ENCODE assay signal across 1 cellular context in the genomic region with DNA sequence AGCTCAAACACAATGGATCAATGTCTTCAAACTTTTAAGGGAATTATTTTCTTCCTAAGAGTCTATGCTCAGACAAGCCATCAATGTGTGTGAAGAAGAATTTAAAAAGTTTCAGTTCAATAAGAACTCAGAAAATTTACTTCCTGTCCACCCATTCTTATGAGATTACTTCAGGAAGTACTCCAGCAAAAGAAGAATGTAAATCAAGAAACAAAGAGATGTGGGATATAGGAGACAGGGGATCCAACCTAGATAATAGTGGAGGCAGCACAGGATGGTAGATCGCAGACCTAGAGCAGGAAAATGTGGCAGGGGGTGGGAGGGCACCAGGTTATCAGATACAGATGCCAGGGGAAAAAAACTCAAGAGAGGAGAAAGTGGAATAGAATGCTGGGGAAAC.
TF ChIP-seq lines count a peak whose summit lies in the region.

No MANE protein-coding gene starts in this region.

TF ChIP-seq in K562, 482 proteins besides CTCF, POLR2A, EP300 and RAD21 (continued from another document):
- TF ChIP-seq, protein P1, sequence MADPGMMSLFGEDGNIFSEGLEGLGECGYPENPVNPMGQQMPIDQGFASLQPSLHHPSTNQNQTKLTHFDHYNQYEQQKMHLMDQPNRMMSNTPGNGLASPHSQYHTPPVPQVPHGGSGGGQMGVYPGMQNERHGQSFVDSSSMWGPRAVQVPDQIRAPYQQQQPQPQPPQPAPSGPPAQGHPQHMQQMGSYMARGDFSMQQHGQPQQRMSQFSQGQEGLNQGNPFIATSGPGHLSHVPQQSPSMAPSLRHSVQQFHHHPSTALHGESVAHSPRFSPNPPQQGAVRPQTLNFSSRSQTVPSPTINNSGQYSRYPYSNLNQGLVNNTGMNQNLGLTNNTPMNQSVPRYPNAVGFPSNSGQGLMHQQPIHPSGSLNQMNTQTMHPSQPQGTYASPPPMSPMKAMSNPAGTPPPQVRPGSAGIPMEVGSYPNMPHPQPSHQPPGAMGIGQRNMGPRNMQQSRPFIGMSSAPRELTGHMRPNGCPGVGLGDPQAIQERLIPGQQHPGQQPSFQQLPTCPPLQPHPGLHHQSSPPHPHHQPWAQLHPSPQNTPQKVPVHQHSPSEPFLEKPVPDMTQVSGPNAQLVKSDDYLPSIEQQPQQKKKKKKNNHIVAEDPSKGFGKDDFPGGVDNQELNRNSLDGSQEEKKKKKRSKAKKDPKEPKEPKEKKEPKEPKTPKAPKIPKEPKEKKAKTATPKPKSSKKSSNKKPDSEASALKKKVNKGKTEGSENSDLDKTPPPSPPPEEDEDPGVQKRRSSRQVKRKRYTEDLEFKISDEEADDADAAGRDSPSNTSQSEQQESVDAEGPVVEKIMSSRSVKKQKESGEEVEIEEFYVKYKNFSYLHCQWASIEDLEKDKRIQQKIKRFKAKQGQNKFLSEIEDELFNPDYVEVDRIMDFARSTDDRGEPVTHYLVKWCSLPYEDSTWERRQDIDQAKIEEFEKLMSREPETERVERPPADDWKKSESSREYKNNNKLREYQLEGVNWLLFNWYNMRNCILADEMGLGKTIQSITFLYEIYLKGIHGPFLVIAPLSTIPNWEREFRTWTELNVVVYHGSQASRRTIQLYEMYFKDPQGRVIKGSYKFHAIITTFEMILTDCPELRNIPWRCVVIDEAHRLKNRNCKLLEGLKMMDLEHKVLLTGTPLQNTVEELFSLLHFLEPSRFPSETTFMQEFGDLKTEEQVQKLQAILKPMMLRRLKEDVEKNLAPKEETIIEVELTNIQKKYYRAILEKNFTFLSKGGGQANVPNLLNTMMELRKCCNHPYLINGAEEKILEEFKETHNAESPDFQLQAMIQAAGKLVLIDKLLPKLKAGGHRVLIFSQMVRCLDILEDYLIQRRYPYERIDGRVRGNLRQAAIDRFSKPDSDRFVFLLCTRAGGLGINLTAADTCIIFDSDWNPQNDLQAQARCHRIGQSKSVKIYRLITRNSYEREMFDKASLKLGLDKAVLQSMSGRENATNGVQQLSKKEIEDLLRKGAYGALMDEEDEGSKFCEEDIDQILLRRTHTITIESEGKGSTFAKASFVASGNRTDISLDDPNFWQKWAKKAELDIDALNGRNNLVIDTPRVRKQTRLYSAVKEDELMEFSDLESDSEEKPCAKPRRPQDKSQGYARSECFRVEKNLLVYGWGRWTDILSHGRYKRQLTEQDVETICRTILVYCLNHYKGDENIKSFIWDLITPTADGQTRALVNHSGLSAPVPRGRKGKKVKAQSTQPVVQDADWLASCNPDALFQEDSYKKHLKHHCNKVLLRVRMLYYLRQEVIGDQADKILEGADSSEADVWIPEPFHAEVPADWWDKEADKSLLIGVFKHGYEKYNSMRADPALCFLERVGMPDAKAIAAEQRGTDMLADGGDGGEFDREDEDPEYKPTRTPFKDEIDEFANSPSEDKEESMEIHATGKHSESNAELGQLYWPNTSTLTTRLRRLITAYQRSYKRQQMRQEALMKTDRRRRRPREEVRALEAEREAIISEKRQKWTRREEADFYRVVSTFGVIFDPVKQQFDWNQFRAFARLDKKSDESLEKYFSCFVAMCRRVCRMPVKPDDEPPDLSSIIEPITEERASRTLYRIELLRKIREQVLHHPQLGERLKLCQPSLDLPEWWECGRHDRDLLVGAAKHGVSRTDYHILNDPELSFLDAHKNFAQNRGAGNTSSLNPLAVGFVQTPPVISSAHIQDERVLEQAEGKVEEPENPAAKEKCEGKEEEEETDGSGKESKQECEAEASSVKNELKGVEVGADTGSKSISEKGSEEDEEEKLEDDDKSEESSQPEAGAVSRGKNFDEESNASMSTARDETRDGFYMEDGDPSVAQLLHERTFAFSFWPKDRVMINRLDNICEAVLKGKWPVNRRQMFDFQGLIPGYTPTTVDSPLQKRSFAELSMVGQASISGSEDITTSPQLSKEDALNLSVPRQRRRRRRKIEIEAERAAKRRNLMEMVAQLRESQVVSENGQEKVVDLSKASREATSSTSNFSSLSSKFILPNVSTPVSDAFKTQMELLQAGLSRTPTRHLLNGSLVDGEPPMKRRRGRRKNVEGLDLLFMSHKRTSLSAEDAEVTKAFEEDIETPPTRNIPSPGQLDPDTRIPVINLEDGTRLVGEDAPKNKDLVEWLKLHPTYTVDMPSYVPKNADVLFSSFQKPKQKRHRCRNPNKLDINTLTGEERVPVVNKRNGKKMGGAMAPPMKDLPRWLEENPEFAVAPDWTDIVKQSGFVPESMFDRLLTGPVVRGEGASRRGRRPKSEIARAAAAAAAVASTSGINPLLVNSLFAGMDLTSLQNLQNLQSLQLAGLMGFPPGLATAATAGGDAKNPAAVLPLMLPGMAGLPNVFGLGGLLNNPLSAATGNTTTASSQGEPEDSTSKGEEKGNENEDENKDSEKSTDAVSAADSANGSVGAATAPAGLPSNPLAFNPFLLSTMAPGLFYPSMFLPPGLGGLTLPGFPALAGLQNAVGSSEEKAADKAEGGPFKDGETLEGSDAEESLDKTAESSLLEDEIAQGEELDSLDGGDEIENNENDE (IDR thresholded peaks at IDR 0.05; ENCODE audit: low read depth, low read length) = no peak
- TF ChIP-seq RBM25 (IDR thresholded peaks at IDR 0.05; ENCODE audit: low read depth, low read length, severe bottlenecking) (peak; percentile 20), PHF8 (IDR thresholded peaks at IDR 0.05; ENCODE audit: borderline replicate concordance, low read length) (no peak), NR2C2 (CRISPR knock-in tag; IDR thresholded peaks at IDR 0.05) (no peak), NR2C2 (tag; IDR thresholded peaks at IDR 0.05) (no peak), ZNF717 (CRISPR knock-in tag; IDR thresholded peaks at IDR 0.05) (no peak), KAT8 (IDR thresholded peaks at IDR 0.05; ENCODE audit: low read depth) (no peak)
- TF ChIP-seq, protein P2, sequence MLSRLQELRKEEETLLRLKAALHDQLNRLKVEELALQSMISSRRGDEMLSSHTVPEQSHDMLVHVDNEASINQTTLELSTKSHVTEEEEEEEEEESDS (CRISPR knock-in tag; IDR thresholded peaks at IDR 0.05) = no peak
